Comparison of ENCODE assay signal across 14 cellular contexts in the genomic region with DNA sequence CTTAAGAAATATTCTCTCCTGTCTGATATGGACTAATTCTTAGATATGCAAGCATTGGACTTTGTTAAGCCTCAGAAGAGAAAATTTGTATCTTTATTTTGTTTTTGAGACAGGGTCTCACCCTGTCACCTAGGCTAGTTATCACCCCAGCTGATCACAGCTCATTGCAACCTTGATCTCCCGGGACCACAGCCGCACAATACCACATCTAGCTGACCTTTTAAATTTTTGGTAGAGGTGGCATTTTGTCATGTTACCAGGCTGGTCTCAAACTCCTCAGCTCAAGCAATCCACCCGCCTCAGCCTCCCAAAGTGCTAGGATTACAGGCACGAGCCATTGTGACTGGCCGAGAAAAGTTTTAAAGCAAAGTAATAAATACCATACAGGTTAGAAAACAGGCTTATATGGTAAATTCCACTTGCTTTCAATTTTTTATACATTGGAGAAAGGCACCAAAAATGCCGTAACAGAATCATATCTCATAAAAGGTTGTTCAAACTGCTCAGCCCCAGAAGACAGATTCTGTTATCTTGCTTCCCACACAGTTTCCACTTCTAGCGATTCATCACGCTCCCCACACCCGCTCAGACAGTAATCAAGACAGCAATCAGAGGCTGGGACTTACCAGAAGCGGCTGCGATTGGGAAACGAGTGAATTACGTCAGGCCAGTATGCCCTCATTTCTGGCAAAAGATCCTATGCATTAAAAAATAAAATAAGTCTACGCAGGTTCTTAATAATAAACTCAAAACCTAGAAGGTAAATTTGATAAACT. TPM values are rescaled to one million over a fixed set of nuclear protein-coding genes. Genes with fewer than 3 reads are reported as not detected.
DNase-seq lines count a peak whose midpoint lies in the region; ATAC-seq and TF ChIP-seq lines count a peak whose summit lies in the region.
"Had no signal": no experiment of that assay in that cellular context is flagged by ENCODE, and none has a peak within 500 bp of the region (broad histone marks: within the 10 kb centered on the region; RNA-seq: fewer than 3 reads in every experiment).

No MANE protein-coding gene starts in this region.

- H3K9me3 Mint-ChIP-seq in activated CD8-positive, alpha-beta T cell treated with anti-CD3 and anti-CD28 coated beads for 36 hours, result no peaks in the 10 kb centered on the region
- H3K9me3 Mint-ChIP-seq in activated CD8-positive, alpha-beta T cell treated with anti-CD3 and anti-CD28 coated beads, Interleukin-2, amount 10 ng/mL, durations not matched to agents 7 days and 5 days (ENCODE audit: insufficient read depth), result no peaks in the 10 kb centered on the region
- H3K9me3 Mint-ChIP-seq in activated T-helper 17 cell treated with anti-CD3 and anti-CD28 coated beads, Interleukin-2, amount 50 U/mL, for 72 hours, result no peaks in the 10 kb centered on the region

- peak; percentile 84 for ATAC-seq in activated CD8-positive, alpha-beta T cell treated with anti-CD3 and anti-CD28 coated beads for 36 hours
- ATAC-seq in activated CD8-positive, alpha-beta T cell treated with anti-CD3 and anti-CD28 coated beads, Interleukin-2, amount 10 ng/mL, durations not matched to agents 7 days and 5 days, result no peak
- peak; percentile 91 for ATAC-seq in activated T-helper 17 cell treated with anti-CD3 and anti-CD28 coated beads, Interleukin-2, amount 50 U/mL, for 72 hours (replicated peaks)
- no peak for ATAC-seq in HG03196 (IDR thresholded peaks at IDR 0.05; ENCODE audit: unreplicated experiment)

- peaks cover 25% of the 10 kb centered on the region for H3K4me1 Mint-ChIP-seq in activated CD8-positive, alpha-beta T cell treated with anti-CD3 and anti-CD28 coated beads for 36 hours (ENCODE audit: low read depth)
- no peaks in the 10 kb centered on the region for H3K4me1 Mint-ChIP-seq in activated CD8-positive, alpha-beta T cell treated with anti-CD3 and anti-CD28 coated beads, Interleukin-2, amount 10 ng/mL, durations not matched to agents 7 days and 5 days (ENCODE audit: low read depth)
- H3K4me1 Mint-ChIP-seq in activated T-helper 17 cell treated with anti-CD3 and anti-CD28 coated beads, Interleukin-2, amount 50 U/mL, for 72 hours, result peaks cover 18% of the 10 kb centered on the region

- POLR2A ChIA-PET in activated CD8-positive, alpha-beta T cell treated with anti-CD3 and anti-CD28 coated beads for 36 hours (lab: Charles Lee), result interaction anchor here (0.6 to 1.5 kb wide), 4 partner anchors 11 to 408 kb away, joined by 3 to 6 read pairs (median 4); no protein-coding TSS in a partner anchor
- POLR2A ChIA-PET in activated CD8-positive, alpha-beta T cell treated with anti-CD3 and anti-CD28 coated beads, Interleukin-2, amount 10 ng/mL, durations not matched to agents 7 days and 5 days (lab: Charles Lee), result no interaction called here

- H3K4me3 ChIP-seq in testis, result no peak overlapping the region
- H3K4me3 ChIP-seq: PC-9, tibial artery had no signal

- peaks cover 52% of the 10 kb centered on the region for H3K36me3 Mint-ChIP-seq in activated CD8-positive, alpha-beta T cell treated with anti-CD3 and anti-CD28 coated beads for 36 hours (ENCODE audit: low read depth)
- peaks cover 28% of the 10 kb centered on the region for H3K36me3 Mint-ChIP-seq in activated CD8-positive, alpha-beta T cell treated with anti-CD3 and anti-CD28 coated beads, Interleukin-2, amount 10 ng/mL, durations not matched to agents 7 days and 5 days (ENCODE audit: low read depth)
- peaks cover 98% of the 10 kb centered on the region for H3K36me3 Mint-ChIP-seq in activated T-helper 17 cell treated with anti-CD3 and anti-CD28 coated beads, Interleukin-2, amount 50 U/mL, for 72 hours (ENCODE audit: low read depth)

- peak; percentile 70 for DNase-seq in activated CD8-positive, alpha-beta T cell treated with anti-CD3 and anti-CD28 coated beads for 36 hours
- DNase-seq in activated CD8-positive, alpha-beta T cell treated with anti-CD3 and anti-CD28 coated beads, Interleukin-2, amount 10 ng/mL, durations not matched to agents 7 days and 5 days, result no peak
- DNase-seq in inferior parietal cortex (ENCODE audit: extremely low spot score) (peak; percentile 61), testis (no peak), SKM-1 treated with dmso at 0.1 percent for 144 hours (lab: John Stamatoyannopoulos, UW; ENCODE audit: unreplicated experiment) (no peak)
- peak; percentile 24 to 58 (median 50) for DNase-seq in stimulated activated naive CD4-positive, alpha-beta T cell (lab: John Stamatoyannopoulos, UW)
- DNase-seq: cerebellar nuclear complex, NCI-H146, PC-9, tibial artery had no signal

- no peak for TF ChIP-seq POLR2A in testis (IDR thresholded peaks at IDR 0.05)

- CTCF ChIA-PET in activated CD8-positive, alpha-beta T cell treated with anti-CD3 and anti-CD28 coated beads for 36 hours (lab: Charles Lee), result interaction anchor here (1.6 to 2.4 kb wide), 3 partner anchors 11 to 47 kb away, joined by 4 to 8 read pairs (median 7); a partner anchor contains a TSS
- CTCF ChIA-PET in activated CD8-positive, alpha-beta T cell treated with anti-CD3 and anti-CD28 coated beads, Interleukin-2, amount 10 ng/mL, durations not matched to agents 7 days and 5 days (lab: Charles Lee), result interaction anchor here (1.1 to 2.6 kb wide), 2 partner anchors 8 to 11 kb away, joined by 3 to 7 read pairs; no protein-coding TSS in a partner anchor

- no peak for TF ChIP-seq CTCF in activated CD8-positive, alpha-beta T cell treated with anti-CD3 and anti-CD28 coated beads for 36 hours (IDR thresholded peaks at IDR 0.05)
- TF ChIP-seq CTCF in testis (IDR thresholded peaks at IDR 0.05), result no peak

- intact Hi-C loops in activated CD8-positive, alpha-beta T cell treated with anti-CD3 and anti-CD28 coated beads for 36 hours (cut with micrococcal nuclease), result no loop called here
- intact Hi-C loops in testis (cut with DNase I; ENCODE audit: low total_unique reads), result no loop called here

- H3K36me3 ChIP-seq in testis (ENCODE audit: low read depth, missing control alignments), result no peaks in the 10 kb centered on the region

- no peaks in the 10 kb centered on the region for H3K27me3 ChIP-seq in testis
- H3K27me3 ChIP-seq: tibial artery had no signal

- H3K9me3 ChIP-seq in testis, result no peaks in the 10 kb centered on the region
- H3K9me3 ChIP-seq: tibial artery had no signal

- no peaks in the 10 kb centered on the region for H3K27me3 Mint-ChIP-seq in activated CD8-positive, alpha-beta T cell treated with anti-CD3 and anti-CD28 coated beads for 36 hours
- H3K27me3 Mint-ChIP-seq in activated CD8-positive, alpha-beta T cell treated with anti-CD3 and anti-CD28 coated beads, Interleukin-2, amount 10 ng/mL, durations not matched to agents 7 days and 5 days (ENCODE audit: low read depth), result no peaks in the 10 kb centered on the region
- no peaks in the 10 kb centered on the region for H3K27me3 Mint-ChIP-seq in activated T-helper 17 cell treated with anti-CD3 and anti-CD28 coated beads, Interleukin-2, amount 50 U/mL, for 72 hours

- no peak overlapping the region for H3K27ac ChIP-seq in testis
- H3K27ac ChIP-seq: HL-60, tibial artery had no signal

- no peak overlapping the region for H3K4me3 Mint-ChIP-seq in activated CD8-positive, alpha-beta T cell treated with anti-CD3 and anti-CD28 coated beads for 36 hours
- H3K4me3 Mint-ChIP-seq in activated CD8-positive, alpha-beta T cell treated with anti-CD3 and anti-CD28 coated beads, Interleukin-2, amount 10 ng/mL, durations not matched to agents 7 days and 5 days, result no peak overlapping the region
- H3K4me3 Mint-ChIP-seq in activated T-helper 17 cell treated with anti-CD3 and anti-CD28 coated beads, Interleukin-2, amount 50 U/mL, for 72 hours, result peak overlapping the region; percentile 80
- H3K4me3 Mint-ChIP-seq: mesothelial cell of epicardium had no signal

- WGBS in testis, 2 donors, result 85 to 86% methylated on average over 14 of the region's 14 CpGs

- no peaks in the 10 kb centered on the region for H3K4me1 ChIP-seq in testis
- H3K4me1 ChIP-seq: tibial artery had no signal

- H3K27ac Mint-ChIP-seq in activated CD8-positive, alpha-beta T cell treated with anti-CD3 and anti-CD28 coated beads for 36 hours, result peak overlapping the region; percentile 80
- no peak overlapping the region for H3K27ac Mint-ChIP-seq in activated CD8-positive, alpha-beta T cell treated with anti-CD3 and anti-CD28 coated beads, Interleukin-2, amount 10 ng/mL, durations not matched to agents 7 days and 5 days
- H3K27ac Mint-ChIP-seq in activated T-helper 17 cell treated with anti-CD3 and anti-CD28 coated beads, Interleukin-2, amount 50 U/mL, for 72 hours, result peak overlapping the region; percentile 90
- H3K27ac Mint-ChIP-seq: mesothelial cell of epicardium had no signal

RNA-seq across cellular contexts. Expression of a gene that starts 13.8 kb away (rescaled TPM):
- 10 to 100 TPM; 69.2 to 70.2 TPM for total RNA-seq in activated CD8-positive, alpha-beta T cell treated with anti-CD3 and anti-CD28 coated beads for 36 hours
- total RNA-seq in activated CD8-positive, alpha-beta T cell treated with anti-CD3 and anti-CD28 coated beads, Interleukin-2, amount 10 ng/mL, durations not matched to agents 7 days and 5 days, result 10 to 100 TPM; 46.9 to 48.7 TPM
- 100 to 1,000 TPM in 1 of 2 donors, 10 to 100 TPM in 1; 94.2 to 210 TPM for total RNA-seq in activated T-helper 17 cell treated with anti-CD3 and anti-CD28 coated beads, Interleukin-2, amount 50 U/mL, for 72 hours
- 10 to 100 TPM; 50.2 to 56.1 TPM for total RNA-seq in testis
- polyA plus RNA-seq in testis (ENCODE audit: insufficient read depth, low read depth, low replicate concordance), result 44.5 TPM

RNA-seq across cellular contexts. Expression of a gene that starts 56.6 kb away (rescaled TPM):
- total RNA-seq in activated CD8-positive, alpha-beta T cell treated with anti-CD3 and anti-CD28 coated beads for 36 hours, result 10 to 100 TPM; 20.2 to 21.3 TPM
- total RNA-seq in activated CD8-positive, alpha-beta T cell treated with anti-CD3 and anti-CD28 coated beads, Interleukin-2, amount 10 ng/mL, durations not matched to agents 7 days and 5 days, result 10 to 100 TPM; 25.6 to 28.1 TPM
- 10 to 100 TPM; 24.7 to 29.0 TPM for total RNA-seq in activated T-helper 17 cell treated with anti-CD3 and anti-CD28 coated beads, Interleukin-2, amount 50 U/mL, for 72 hours
- total RNA-seq in testis, result 100 to 1,000 TPM in 1 of 2 donors, 10 to 100 TPM in 1; 67.0 to 129 TPM
- polyA plus RNA-seq in testis (ENCODE audit: insufficient read depth, low read depth, low replicate concordance), result 105 TPM

Comparison
In these comparisons a context has a peak if more than half of its experiments do, and no peak if none do; other contexts are left out.
1. ATAC-seq: peak in activated CD8-positive, alpha-beta T cell treated with anti-CD3 and anti-CD28 coated beads for 36 hours (single experiment) and activated T-helper 17 cell treated with anti-CD3 and anti-CD28 coated beads, Interleukin-2, amount 50 U/mL, for 72 hours (single experiment); none in activated CD8-positive, alpha-beta T cell treated with anti-CD3 and anti-CD28 coated beads, Interleukin-2, amount 10 ng/mL, durations not matched to agents 7 days and 5 days (single experiment) and HG03196 (single experiment).
2. DNase-seq: peak in activated CD8-positive, alpha-beta T cell treated with anti-CD3 and anti-CD28 coated beads for 36 hours (single experiment), inferior parietal cortex (single experiment) and stimulated activated naive CD4-positive, alpha-beta T cell (6 of 6); none in activated CD8-positive, alpha-beta T cell treated with anti-CD3 and anti-CD28 coated beads, Interleukin-2, amount 10 ng/mL, durations not matched to agents 7 days and 5 days (single experiment), testis (single experiment) and SKM-1 treated with dmso at 0.1 percent for 144 hours (single experiment).